20 cellular contexts compared by ENCODE assay signal in the genomic region with DNA sequence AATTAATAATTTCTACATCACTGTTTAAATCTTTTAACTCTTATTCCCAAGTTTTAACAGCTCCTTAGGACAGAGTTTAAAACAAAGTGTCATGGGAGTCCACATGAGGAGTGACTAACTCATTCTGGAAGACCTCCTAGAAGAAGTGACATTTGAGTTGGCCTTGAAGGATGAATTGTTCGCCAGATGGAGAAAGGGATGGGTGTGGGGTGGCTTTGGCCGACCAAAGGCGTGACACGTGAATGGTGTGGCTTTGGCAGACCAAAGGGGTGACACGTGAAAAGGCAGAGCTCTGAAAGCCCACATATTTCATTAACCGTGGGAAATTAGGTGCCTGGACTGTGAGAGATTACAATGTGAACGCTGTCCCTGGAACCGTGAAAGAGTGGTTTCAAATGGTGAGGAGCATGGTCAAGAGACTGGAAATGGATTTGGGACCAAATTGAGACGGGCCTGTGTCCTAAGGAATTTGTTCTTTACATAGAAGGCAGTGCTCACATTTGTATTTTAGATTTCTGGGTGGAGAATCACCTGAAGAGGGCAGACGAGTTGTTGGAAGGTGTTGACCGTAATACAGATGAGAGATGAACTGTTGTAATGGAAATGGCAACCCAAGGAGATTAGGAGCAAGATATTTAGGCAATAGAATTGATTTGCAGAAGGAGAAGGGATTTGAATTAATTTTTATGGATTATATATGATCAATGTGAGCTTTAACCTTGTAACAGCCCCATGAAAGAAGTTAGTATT.
A peak's percentile ranks its signal among the peaks of the same experiment; 100 is the strongest.
DNase-seq lines count a peak whose midpoint lies in the region; ATAC-seq and TF ChIP-seq lines count a peak whose summit lies in the region.
"Had no signal": no experiment of that assay in that cellular context is flagged by ENCODE, and none has a peak within 500 bp of the region (broad histone marks: within the 10 kb centered on the region; RNA-seq: fewer than 3 reads in every experiment).

No MANE protein-coding gene starts in this region.

- TF ChIP-seq CTCF in gastrocnemius medialis (IDR thresholded peaks at IDR 0.05 in 4 of 5, conservative IDR thresholded peaks at IDR 0.05 in 1 of 5) (no peak), suprapubic skin (IDR thresholded peaks at IDR 0.05) (no peak)

- H3K27me3 Mint-ChIP-seq in activated naive CD4-positive, alpha-beta T cell treated with anti-CD3 and anti-CD28 coated beads, Interleukin-2, amount 10 ng/mL, durations not matched to agents 7 days and 5 days: no peaks in the 10 kb centered on the region

- intact Hi-C loops in gastrocnemius medialis (cut with DNase I; ENCODE audit: low total_unique reads): no loop called here

- TF ChIP-seq EP300 in suprapubic skin (IDR thresholded peaks at IDR 0.05): no peak

- H3K9me3 Mint-ChIP-seq in activated naive CD4-positive, alpha-beta T cell treated with anti-CD3 and anti-CD28 coated beads, Interleukin-2, amount 10 ng/mL, durations not matched to agents 7 days and 5 days: peaks cover 1% of the 10 kb centered on the region

- H3K4me1 ChIP-seq in gastrocnemius medialis: peaks cover 18 to 21% of the 10 kb centered on the region in 2 donors
- no peaks in the 10 kb centered on the region for H3K4me1 ChIP-seq in suprapubic skin

- ATAC-seq in left lobe of liver: peak; percentile 78
- ATAC-seq in gastrocnemius medialis: peak; percentile 91 to 95
- no peak for ATAC-seq in HG02852 (IDR thresholded peaks at IDR 0.05; ENCODE audit: unreplicated experiment)
- no peak for ATAC-seq in GM21576 (IDR thresholded peaks at IDR 0.05; ENCODE audit: unreplicated experiment)

- H3K27me3 ChIP-seq in gastrocnemius medialis: no peaks in the 10 kb centered on the region
- no peaks in the 10 kb centered on the region for H3K27me3 ChIP-seq in suprapubic skin

- TF ChIP-seq POLR2A in gastrocnemius medialis (IDR thresholded peaks at IDR 0.05) (no peak), suprapubic skin (IDR thresholded peaks at IDR 0.05) (no peak)

- H3K27ac Mint-ChIP-seq in activated naive CD4-positive, alpha-beta T cell treated with anti-CD3 and anti-CD28 coated beads, Interleukin-2, amount 10 ng/mL, durations not matched to agents 7 days and 5 days: no peak overlapping the region
- H3K27ac Mint-ChIP-seq: CD4-positive, CD25-positive, alpha-beta regulatory T cell had no signal

- in situ Hi-C loops in gastrocnemius medialis (cut with MboI; ENCODE audit: low sequenced_read_pairs in 4 of 4): no loop called here

- H3K27ac ChIP-seq in gastrocnemius medialis (peak overlapping the region; percentile 44 to 68 (median 60)), suprapubic skin (no peak overlapping the region)
- H3K27ac ChIP-seq: GM23248, HL-60 had no signal

- H3K9me3 ChIP-seq in gastrocnemius medialis (no peaks in the 10 kb centered on the region), suprapubic skin (no peaks in the 10 kb centered on the region)

- no peaks in the 10 kb centered on the region for H3K36me3 Mint-ChIP-seq in activated naive CD4-positive, alpha-beta T cell treated with anti-CD3 and anti-CD28 coated beads, Interleukin-2, amount 10 ng/mL, durations not matched to agents 7 days and 5 days
- H3K36me3 Mint-ChIP-seq: CD4-positive, CD25-positive, alpha-beta regulatory T cell had no signal

- CTCF ChIA-PET in activated naive CD4-positive, alpha-beta T cell treated with anti-CD3 and anti-CD28 coated beads, Interleukin-2, amount 10 ng/mL, durations not matched to agents 7 days and 5 days (lab: Charles Lee): no interaction called here

- 83% methylated on average over 11 of the region's 11 CpGs for WGBS in suprapubic skin

- H3K36me3 ChIP-seq in gastrocnemius medialis: no peaks in the 10 kb centered on the region
- no peaks in the 10 kb centered on the region for H3K36me3 ChIP-seq in suprapubic skin

- H3K4me3 Mint-ChIP-seq in activated naive CD4-positive, alpha-beta T cell treated with anti-CD3 and anti-CD28 coated beads, Interleukin-2, amount 10 ng/mL, durations not matched to agents 7 days and 5 days: no peak overlapping the region
- H3K4me3 Mint-ChIP-seq: CD4-positive, CD25-positive, alpha-beta regulatory T cell had no signal

- peak; percentile 39 for DNase-seq in LHCN-M2 (ENCODE audit: low read depth)
- DNase-seq in RPMI8226: peak; percentile 4
- no peak for DNase-seq in left lobe of liver (ENCODE audit: low spot score)
- DNase-seq in gastrocnemius medialis: peak; percentile 45 to 73
- no peak for DNase-seq in activated naive CD4-positive, alpha-beta T cell treated with anti-CD3 and anti-CD28 coated beads, Interleukin-2, amount 10 ng/mL, durations not matched to agents 7 days and 5 days
- no peak for DNase-seq in suprapubic skin (ENCODE audit: low spot score in 2 of 2)
- DNase-seq: ACHN; Caco-2; CD4-positive, CD25-positive, alpha-beta regulatory T cell; GDM1; GM23248; HCEC 1CT; NCI-H1092 treated with DMSO at 0.1 percent for 48 hours; NCI-H146; NCI-H510A; NCI-H748 treated with DMSO at 0.1 percent for 48 hours; SW 1271 had no signal

- H3K4me1 Mint-ChIP-seq in activated naive CD4-positive, alpha-beta T cell treated with anti-CD3 and anti-CD28 coated beads, Interleukin-2, amount 10 ng/mL, durations not matched to agents 7 days and 5 days: no peaks in the 10 kb centered on the region
- H3K4me1 Mint-ChIP-seq: CD4-positive, CD25-positive, alpha-beta regulatory T cell had no signal

- peak overlapping the region in 1 of 4 donors; percentile 20 for H3K4me3 ChIP-seq in gastrocnemius medialis
- no peak overlapping the region for H3K4me3 ChIP-seq in suprapubic skin
- H3K4me3 ChIP-seq: GM23248 had no signal

Comparison
In these comparisons a context has a peak if more than half of its experiments do, and no peak if none do; other contexts are left out.
1. DNase-seq: peak in LHCN-M2 (single experiment), RPMI8226 (single experiment) and gastrocnemius medialis (2 of 2); none in left lobe of liver (single experiment), activated naive CD4-positive, alpha-beta T cell treated with anti-CD3 and anti-CD28 coated beads, Interleukin-2, amount 10 ng/mL, durations not matched to agents 7 days and 5 days (single experiment) and suprapubic skin (0 of 2).
2. ATAC-seq: peak in left lobe of liver (single experiment) and gastrocnemius medialis (2 of 2); none in HG02852 (single experiment) and GM21576 (single experiment).